10 cellular contexts compared by ENCODE assay signal in the genomic region with DNA sequence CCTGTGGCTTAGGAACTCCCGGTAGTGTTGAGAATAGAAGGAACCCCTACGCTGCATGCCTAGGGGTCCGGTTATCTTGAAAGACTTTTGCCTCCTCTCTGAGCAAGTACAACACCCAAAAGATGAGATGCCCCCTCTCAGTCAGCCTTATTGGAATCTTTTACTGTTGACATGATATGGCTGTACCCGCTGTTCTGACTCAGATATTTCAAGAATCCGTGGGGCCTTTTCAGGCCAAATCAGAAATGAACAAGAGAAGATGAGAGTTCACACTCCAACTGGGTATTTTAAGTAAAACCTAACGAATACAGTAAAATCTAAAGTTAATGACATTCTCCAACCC.
A peak's percentile ranks its signal among the peaks of the same experiment; 100 is the strongest.
DNase-seq lines count a peak whose midpoint lies in the region; ATAC-seq and TF ChIP-seq lines count a peak whose summit lies in the region.
"Had no signal": no experiment of that assay in that cellular context is flagged by ENCODE, and none has a peak within 500 bp of the region (broad histone marks: within the 10 kb centered on the region; RNA-seq: fewer than 3 reads in every experiment).

No MANE protein-coding gene starts in this region.

- intact Hi-C loops in left ventricle myocardium inferior (cut with micrococcal nuclease) (no loop called here), sciatic nerve (cut with DNase I) (no loop called here)

- no peaks in the 10 kb centered on the region for H3K9me3 Mint-ChIP-seq in activated T-helper 17 cell treated with anti-CD3 and anti-CD28 coated beads, Interleukin-2, amount 50 U/mL, for 72 hours
- no peaks in the 10 kb centered on the region for H3K9me3 Mint-ChIP-seq in memory B cell

- H3K27ac ChIP-seq in left ventricle myocardium inferior (replicated peaks) (no peak overlapping the region), right atrium auricular region (no peak overlapping the region)
- H3K27ac ChIP-seq: C4-2B had no signal

- H3K27ac Mint-ChIP-seq in activated T-helper 17 cell treated with anti-CD3 and anti-CD28 coated beads, Interleukin-2, amount 50 U/mL, for 72 hours, result peak overlapping the region; percentile 69
- peak overlapping the region; percentile 65 for H3K27ac Mint-ChIP-seq in memory B cell

- H3K9me3 ChIP-seq in left ventricle myocardium inferior (replicated peaks) (no peaks in the 10 kb centered on the region), right atrium auricular region (no peaks in the 10 kb centered on the region)

- no peak for DNase-seq in left ventricle myocardium inferior
- no peak for DNase-seq in right atrium auricular region (ENCODE audit: low spot score)
- no peak for DNase-seq in memory B cell (ENCODE audit: low spot score in 2 of 2)
- no peak for DNase-seq in left lobe of liver (ENCODE audit: low spot score)
- DNase-seq in iPS-NIHi11 (ENCODE audit: low spot score), result no peak
- no peak for DNase-seq in sciatic nerve (ENCODE audit: low spot score)
- DNase-seq: NCI-H1092 treated with DMSO at 0.1 percent for 48 hours had no signal

- H3K4me1 ChIP-seq in left ventricle myocardium inferior, result peaks cover 14% of the 10 kb centered on the region
- peaks cover 0 to 12% of the 10 kb centered on the region in 2 donors for H3K4me1 ChIP-seq in right atrium auricular region

- H3K27me3 ChIP-seq in left ventricle myocardium inferior (ENCODE audit: low read depth), result peaks cover 86% of the 10 kb centered on the region
- peaks cover 3 to 12% of the 10 kb centered on the region in 2 donors for H3K27me3 ChIP-seq in right atrium auricular region

- TF ChIP-seq CTCF in left ventricle myocardium inferior (IDR thresholded peaks at IDR 0.05; ENCODE audit: borderline replicate concordance), result no peak
- TF ChIP-seq CTCF in right atrium auricular region (IDR thresholded peaks at IDR 0.05), result no peak

- peaks cover 21% of the 10 kb centered on the region for H3K27me3 Mint-ChIP-seq in activated T-helper 17 cell treated with anti-CD3 and anti-CD28 coated beads, Interleukin-2, amount 50 U/mL, for 72 hours
- no peaks in the 10 kb centered on the region for H3K27me3 Mint-ChIP-seq in memory B cell

- H3K4me3 ChIP-seq in left ventricle myocardium inferior (peak overlapping the region; percentile 52), right atrium auricular region (peak overlapping the region in 1 of 2 donors; percentile 40)

- peak; percentile 83 for ATAC-seq in activated T-helper 17 cell treated with anti-CD3 and anti-CD28 coated beads, Interleukin-2, amount 50 U/mL, for 72 hours (replicated peaks)
- ATAC-seq in memory B cell (ENCODE audit: low read depth), result no peak
- ATAC-seq in GM21529 (IDR thresholded peaks at IDR 0.05; ENCODE audit: unreplicated experiment), result no peak
- ATAC-seq in left lobe of liver, result no peak
- ATAC-seq in sciatic nerve, result no peak

- H3K4me3 Mint-ChIP-seq in activated T-helper 17 cell treated with anti-CD3 and anti-CD28 coated beads, Interleukin-2, amount 50 U/mL, for 72 hours, result peak overlapping the region; percentile 81
- peak overlapping the region; percentile 99 for H3K4me3 Mint-ChIP-seq in memory B cell

- H3K36me3 Mint-ChIP-seq in activated T-helper 17 cell treated with anti-CD3 and anti-CD28 coated beads, Interleukin-2, amount 50 U/mL, for 72 hours (ENCODE audit: low read depth), result peaks cover 5% of the 10 kb centered on the region
- H3K36me3 Mint-ChIP-seq in memory B cell, result no peaks in the 10 kb centered on the region

- H3K36me3 ChIP-seq in left ventricle myocardium inferior (no peaks in the 10 kb centered on the region), right atrium auricular region (no peaks in the 10 kb centered on the region)

- peaks cover 10% of the 10 kb centered on the region for H3K4me1 Mint-ChIP-seq in activated T-helper 17 cell treated with anti-CD3 and anti-CD28 coated beads, Interleukin-2, amount 50 U/mL, for 72 hours
- H3K4me1 Mint-ChIP-seq in memory B cell, result peaks cover 24% of the 10 kb centered on the region
